Comparison of ENCODE assay signal across 12 cellular contexts in genomic region chrX:13899607-13900006, GRCh38.
A peak's percentile ranks its signal among the peaks of the same experiment; 100 is the strongest.
DNase-seq lines count a peak whose midpoint lies in the region; ATAC-seq and TF ChIP-seq lines count a peak whose summit lies in the region.
"Had no signal": no experiment of that assay in that cellular context is flagged by ENCODE, and none has a peak within 500 bp of the region (broad histone marks: within the 10 kb centered on the region; RNA-seq: fewer than 3 reads in every experiment).

No MANE protein-coding gene starts in this region.

- H3K4me1 ChIP-seq in upper lobe of right lung = no peaks in the 10 kb centered on the region
- H3K4me1 ChIP-seq: BLaER1 treated with 17β-estradiol and CSF1 and Interleukin-3, amounts not matched to agents 10 nM and 100 nM had no signal

- no peaks in the 10 kb centered on the region for H3K9me3 ChIP-seq in upper lobe of right lung

- intact Hi-C loops in upper lobe of right lung (cut with DNase I) = no loop called here

- H3K27me3 ChIP-seq in upper lobe of right lung = no peaks in the 10 kb centered on the region
- H3K27me3 ChIP-seq: neural progenitor cell had no signal

- DNase-seq in NCI-H345 (lab: John Stamatoyannopoulos, UW) = peak; percentile 3
- no peak for DNase-seq in NCI-H345 treated with DMSO at 0.1 percent for 48 hours (lab: John Stamatoyannopoulos, UW; ENCODE audit: unreplicated experiment)
- peak; percentile 0 for DNase-seq in T1000 (lab: John Stamatoyannopoulos, UW)
- peak; percentile 34 for DNase-seq in fibroblast of villous mesenchyme (ENCODE audit: low read depth)
- no peak for DNase-seq in upper lobe of right lung
- no peak for DNase-seq in NOMO-1 treated with DMSO at 0.1 percent for 48 hours (lab: John Stamatoyannopoulos, UW; ENCODE audit: unreplicated experiment)
- DNase-seq in NCI-H748 treated with DMSO at 0.1 percent for 48 hours (lab: John Stamatoyannopoulos, UW) = no peak
- DNase-seq in T-helper 1 cell = no peak
- DNase-seq: activated gamma-delta T cell, NCI-H1436 had no signal

- TF ChIP-seq CTCF in fibroblast of villous mesenchyme (IDR thresholded peaks at IDR 0.05; ENCODE audit: insufficient read depth, low read depth, low read length) (no peak), upper lobe of right lung (IDR thresholded peaks at IDR 0.05) (no peak)

- H3K4me3 ChIP-seq in fibroblast of villous mesenchyme (ENCODE audit: low read depth, low read length) (no peak overlapping the region), upper lobe of right lung (no peak overlapping the region)
- H3K4me3 ChIP-seq: BLaER1 treated with 17β-estradiol and CSF1 and Interleukin-3, amounts not matched to agents 10 nM and 100 nM; neural progenitor cell had no signal

- H3K36me3 ChIP-seq in upper lobe of right lung = no peaks in the 10 kb centered on the region
- H3K36me3 ChIP-seq: BLaER1 treated with 17β-estradiol and CSF1 and Interleukin-3, amounts not matched to agents 10 nM and 100 nM; neural progenitor cell had no signal

- peak; percentile 59 for ATAC-seq in upper lobe of right lung

- no peak overlapping the region for H3K27ac ChIP-seq in upper lobe of right lung
- H3K27ac ChIP-seq: BLaER1 treated with 17β-estradiol and CSF1 and Interleukin-3, amounts not matched to agents 10 nM and 100 nM; neural progenitor cell had no signal

Comparison
In these comparisons a context has a peak if more than half of its experiments do, and no peak if none do; other contexts are left out.
1. DNase-seq: peak in NCI-H345 (single experiment), T1000 (single experiment) and fibroblast of villous mesenchyme (single experiment); none in NCI-H345 treated with DMSO at 0.1 percent for 48 hours (single experiment), upper lobe of right lung (single experiment), NOMO-1 treated with DMSO at 0.1 percent for 48 hours (single experiment), NCI-H748 treated with DMSO at 0.1 percent for 48 hours (single experiment) and T-helper 1 cell (0 of 5).